ENCODE assay signal across 11 cellular contexts in genomic region chr10:88062798-88063472, GRCh38.
DNase-seq lines count a peak whose midpoint lies in the region; FAIRE-seq and TF ChIP-seq lines count a peak whose summit lies in the region.
"Had no signal": no experiment of that assay in that cellular context is flagged by ENCODE, and none has a peak within 500 bp of the region (broad histone marks: within the 10 kb centered on the region; RNA-seq: fewer than 3 reads in every experiment).

No MANE protein-coding gene starts in this region.

- H3K27me3 ChIP-seq in skeletal muscle satellite cell (ENCODE audit: control insufficient read depth, insufficient read depth, low read length) (no peaks in the 10 kb centered on the region), HAP-1 (ENCODE audit: low read depth) (no peaks in the 10 kb centered on the region)

- peak overlapping the region; percentile 78 for H3K27ac ChIP-seq in VCaP

- FAIRE-seq in HTR-8/SVneo (lab: Jason Lieb, UNC): no peak

- H3K4me3 ChIP-seq in foreskin fibroblast (ENCODE audit: low read depth in 1 of 2, low read length in 2 of 2) (no peak overlapping the region), skeletal muscle satellite cell (ENCODE audit: low read length) (no peak overlapping the region), HAP-1 (no peak overlapping the region)

- in situ Hi-C loops in HAP-1 (cut with MboI; ENCODE audit: low sequenced_read_pairs): no loop called here

- no peak overlapping the region for H3K9ac ChIP-seq in skeletal muscle satellite cell (ENCODE audit: low read depth, low read length)

- H3K36me3 ChIP-seq in skeletal muscle satellite cell (ENCODE audit: insufficient read depth, low read length) (no peaks in the 10 kb centered on the region), HAP-1 (replicated peaks) (no peaks in the 10 kb centered on the region)

- H3K4me2 ChIP-seq in skeletal muscle satellite cell (ENCODE audit: low read length): peak overlapping the region; percentile 46

- H3K4me1 ChIP-seq in skeletal muscle satellite cell (ENCODE audit: control insufficient read depth, insufficient read depth, low read length): peaks cover 12% of the 10 kb centered on the region
- H3K4me1 ChIP-seq in HAP-1: no peaks in the 10 kb centered on the region

- TF ChIP-seq CTCF in VCaP (conservative IDR thresholded peaks at IDR 0.05) (no peak), foreskin fibroblast (IDR thresholded peaks at IDR 0.05; ENCODE audit: low read depth, low read length) (no peak)

- no peaks in the 10 kb centered on the region for H3K9me3 ChIP-seq in skeletal muscle satellite cell (replicated peaks; ENCODE audit: low read length)
- H3K9me3 ChIP-seq in HAP-1: no peaks in the 10 kb centered on the region

- DNase-seq in GM03348 (ENCODE audit: low spot score) (peak; percentile 18), foreskin fibroblast (peak; percentile 69 to 78), HAP-1 (ENCODE audit: low spot score in 2 of 2) (no peak), NCI-H1694 (lab: John Stamatoyannopoulos, UW) (no peak), HTR-8/SVneo (ENCODE audit: insufficient read length, low spot score) (no peak), NCI-H1092 treated with DMSO at 0.1 percent for 48 hours (lab: John Stamatoyannopoulos, UW) (no peak)
- DNase-seq: activated naive CD8-positive, alpha-beta T cell treated with anti-CD3 and anti-CD28 coated beads for 36 hours; NCI-H1436; T1000 had no signal

Comparison
In these comparisons a context has a peak if more than half of its experiments do, and no peak if none do; other contexts are left out.
1. DNase-seq: peak in GM03348 (single experiment) and foreskin fibroblast (2 of 2); none in HAP-1 (0 of 2), NCI-H1694 (single experiment), HTR-8/SVneo (single experiment) and NCI-H1092 treated with DMSO at 0.1 percent for 48 hours (single experiment).